In the genomic region with DNA sequence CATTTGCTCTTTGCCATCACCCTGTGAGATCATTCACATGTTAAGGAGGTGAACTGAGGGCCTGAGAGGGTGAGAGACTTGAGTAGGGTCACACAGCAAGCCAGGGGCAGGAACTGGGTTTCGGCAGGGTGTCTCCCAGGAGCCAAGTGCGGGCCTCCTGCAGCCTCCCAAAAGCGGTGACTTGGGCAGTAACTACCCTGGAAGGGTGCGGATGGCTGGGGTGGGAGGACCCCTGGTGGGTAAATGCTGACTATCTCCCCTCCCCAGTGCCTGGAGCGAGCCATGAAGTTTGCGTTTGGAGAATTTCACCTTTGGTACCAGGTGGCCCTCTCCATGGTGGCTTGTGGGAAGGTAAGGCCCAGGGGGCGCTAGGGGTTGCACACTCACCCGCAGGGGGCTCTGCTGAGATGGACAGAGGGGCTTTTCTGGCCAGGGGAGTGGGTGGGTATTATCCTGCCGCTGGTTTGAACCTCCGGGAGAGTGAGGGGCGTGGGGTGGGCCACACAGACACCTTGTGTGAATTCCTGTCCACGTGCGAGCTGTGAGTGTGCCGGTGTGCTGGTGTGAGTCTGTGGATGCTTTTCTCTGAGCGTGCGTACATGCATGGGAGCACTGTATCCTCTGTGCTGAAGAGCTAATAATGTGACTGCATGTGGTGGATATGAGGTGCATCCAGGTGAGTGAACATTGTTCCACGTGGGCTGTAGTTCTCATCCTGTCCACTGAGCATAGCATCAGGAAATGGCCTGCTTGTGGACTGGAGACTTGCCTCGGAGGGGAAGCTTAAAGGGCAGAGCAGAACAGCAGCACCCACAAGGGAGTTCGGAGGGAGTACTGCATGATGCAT, we compare ENCODE assay signal across 16 cellular contexts.
A peak's percentile ranks its signal among the peaks of the same experiment; 100 is the strongest.
DNase-seq lines count a peak whose midpoint lies in the region; ATAC-seq and TF ChIP-seq lines count a peak whose summit lies in the region.
"Had no signal": no experiment of that assay in that cellular context is flagged by ENCODE, and none has a peak within 500 bp of the region (broad histone marks: within the 10 kb centered on the region; RNA-seq: fewer than 3 reads in every experiment).

No MANE protein-coding gene starts in this region.

- peak; percentile 34 for DNase-seq in DMS 273 (lab: John Stamatoyannopoulos, UW; ENCODE audit: unreplicated experiment)
- no peak for DNase-seq in DMS 273 treated with DMSO at 0.1 percent for 48 hours (lab: John Stamatoyannopoulos, UW)
- no peak for DNase-seq in Panc1 (ENCODE audit: low read depth, low spot score)
- DNase-seq in esophagus muscularis mucosa (ENCODE audit: extremely low spot score) = no peak
- DNase-seq in NCI-H2029 treated with DMSO at 0.1 percent for 48 hours (lab: John Stamatoyannopoulos, UW) = no peak
- DNase-seq in testis = no peak
- DNase-seq: activated CD4-positive, CD25-positive, alpha-beta regulatory T cell; activated CD8-positive, alpha-beta memory T cell treated with anti-CD3 and anti-CD28 coated beads, Interleukin-2, amount 10 ng/mL, durations not matched to agents 7 days and 5 days; activated naive CD4-positive, alpha-beta T cell treated with anti-CD3 and anti-CD28 coated beads, Interleukin-2, amount 50 U/mL, for 16 hours; GF-D8; KG1; PC-3 had no signal

- CTCF ChIA-PET in Panc1 (lab: Charles Lee) = no interaction called here

- H3K9ac ChIP-seq in skeletal muscle tissue (ENCODE audit: low read depth in 1 of 3, low read length in 3 of 3) = peak overlapping the region; percentile 60 to 81 (median 68)

- TF ChIP-seq CTCF in Panc1 (IDR thresholded peaks at IDR 0.05) (no peak), esophagus muscularis mucosa (IDR thresholded peaks at IDR 0.05) (peak in 1 of 3 experiments; percentile 29), testis (IDR thresholded peaks at IDR 0.05) (peak in 1 of 3 experiments; percentile 11)

- H3K4me3 ChIP-seq in Panc1 (ENCODE audit: low read depth in 2 of 2, low read length in 2 of 2) (no peak overlapping the region), esophagus muscularis mucosa (no peak overlapping the region), skeletal muscle tissue (ENCODE audit: low read length in 3 of 3) (peak overlapping the region; percentile 18 to 50 (median 30)), testis (no peak overlapping the region)
- H3K4me3 ChIP-seq: pancreas had no signal

- no peaks in the 10 kb centered on the region for H3K27me3 ChIP-seq in Panc1 (ENCODE audit: control insufficient read depth, insufficient read depth, low read length)
- no peaks in the 10 kb centered on the region for H3K27me3 ChIP-seq in esophagus muscularis mucosa
- H3K27me3 ChIP-seq in skeletal muscle tissue (ENCODE audit: control insufficient read depth in 3 of 3, insufficient read depth in 3 of 3, low read length in 3 of 3) = no peaks in the 10 kb centered on the region
- H3K27me3 ChIP-seq in testis = no peaks in the 10 kb centered on the region
- H3K27me3 ChIP-seq: pancreas had no signal

- no peak for TF ChIP-seq EP300 in esophagus muscularis mucosa (IDR thresholded peaks at IDR 0.05)

- H3K4me1 ChIP-seq in Panc1 (ENCODE audit: control insufficient read depth, insufficient read depth, low read length) (no peaks in the 10 kb centered on the region), esophagus muscularis mucosa (peaks cover 67 to 100% (median 99%) of the 10 kb centered on the region in 4 donors), skeletal muscle tissue (ENCODE audit: control insufficient read depth in 3 of 3, insufficient read depth in 3 of 3, low read length in 3 of 3) (peaks cover 49 to 65% (median 60%) of the 10 kb centered on the region in 3 donors), testis (peaks cover 60% of the 10 kb centered on the region)
- H3K4me1 ChIP-seq: pancreas had no signal

- 67% methylated on average over 5 of the region's 19 CpGs for WGBS in esophagus muscularis mucosa
- 90 to 92% methylated on average over 19 of the region's 19 CpGs for WGBS in testis, 2 donors

- TF ChIP-seq POLR2A in esophagus muscularis mucosa (IDR thresholded peaks at IDR 0.05; ENCODE audit: low read depth) = no peak
- TF ChIP-seq POLR2A in testis (IDR thresholded peaks at IDR 0.05) = no peak

- POLR2A ChIA-PET in Panc1 (lab: Charles Lee) = no interaction called here

- BruUV-seq in Panc1 (replicated peaks; lab: Mats Ljungman, UMichigan) = no TSS peak

- in situ Hi-C loops in Panc1 (cut with HindIII; ENCODE audit: low pct_unique_long_range_greater_than_20kb, low sequenced_read_pairs) = no loop called here

- H3K9me3 ChIP-seq in Panc1 (ENCODE audit: control insufficient read depth, insufficient read depth, low read depth, low read length) (no peaks in the 10 kb centered on the region), esophagus muscularis mucosa (no peaks in the 10 kb centered on the region), skeletal muscle tissue (ENCODE audit: control insufficient read depth in 3 of 3, low read length in 3 of 3) (no peaks in the 10 kb centered on the region), testis (no peaks in the 10 kb centered on the region)
- H3K9me3 ChIP-seq: pancreas had no signal

- H3K36me3 ChIP-seq in Panc1 (ENCODE audit: control insufficient read depth, insufficient read depth, low read length) (no peaks in the 10 kb centered on the region), esophagus muscularis mucosa (peaks cover 0 to 30% (median 18%) of the 10 kb centered on the region in 4 donors), skeletal muscle tissue (ENCODE audit: control insufficient read depth in 3 of 3, insufficient read depth in 3 of 3, low read length in 3 of 3) (peaks cover 8 to 21% (median 19%) of the 10 kb centered on the region in 3 donors), testis (ENCODE audit: low read depth, missing control alignments) (no peaks in the 10 kb centered on the region)

- ATAC-seq in Panc1 (peak; percentile 24; the same call in 1 of the 2 replicates), HG02840 (IDR thresholded peaks at IDR 0.05; ENCODE audit: low FRiP score, unreplicated experiment) (no peak)
- ATAC-seq: activated CD8-positive, alpha-beta memory T cell treated with anti-CD3 and anti-CD28 coated beads, Interleukin-2, amount 10 ng/mL, durations not matched to agents 7 days and 5 days; PC-3 had no signal

- H3K27ac ChIP-seq in Panc1 (ENCODE audit: low read length) (no peak overlapping the region), esophagus muscularis mucosa (replicated peaks in 1 of 4) (peak overlapping the region; percentile 91 to 94 (median 92)), skeletal muscle tissue (ENCODE audit: low read depth, low read length) (peak overlapping the region; percentile 79), testis (peak overlapping the region in 1 of 2 donors; percentile 69)
- H3K27ac ChIP-seq: 22Rv1, pancreas had no signal

- intact Hi-C loops in Panc1 (cut with micrococcal nuclease; ENCODE audit: unreplicated experiment) (no loop called here), esophagus muscularis mucosa (cut with DNase I) (no loop called here), testis (cut with DNase I; ENCODE audit: low total_unique reads) (no loop called here)

Comparison
In these comparisons a context has a peak if more than half of its experiments do, and no peak if none do; other contexts are left out.
1. H3K4me3 ChIP-seq: peak in skeletal muscle tissue (3 of 3); none in Panc1 (0 of 2), esophagus muscularis mucosa (0 of 4) and testis (0 of 2).